In the genomic region with DNA sequence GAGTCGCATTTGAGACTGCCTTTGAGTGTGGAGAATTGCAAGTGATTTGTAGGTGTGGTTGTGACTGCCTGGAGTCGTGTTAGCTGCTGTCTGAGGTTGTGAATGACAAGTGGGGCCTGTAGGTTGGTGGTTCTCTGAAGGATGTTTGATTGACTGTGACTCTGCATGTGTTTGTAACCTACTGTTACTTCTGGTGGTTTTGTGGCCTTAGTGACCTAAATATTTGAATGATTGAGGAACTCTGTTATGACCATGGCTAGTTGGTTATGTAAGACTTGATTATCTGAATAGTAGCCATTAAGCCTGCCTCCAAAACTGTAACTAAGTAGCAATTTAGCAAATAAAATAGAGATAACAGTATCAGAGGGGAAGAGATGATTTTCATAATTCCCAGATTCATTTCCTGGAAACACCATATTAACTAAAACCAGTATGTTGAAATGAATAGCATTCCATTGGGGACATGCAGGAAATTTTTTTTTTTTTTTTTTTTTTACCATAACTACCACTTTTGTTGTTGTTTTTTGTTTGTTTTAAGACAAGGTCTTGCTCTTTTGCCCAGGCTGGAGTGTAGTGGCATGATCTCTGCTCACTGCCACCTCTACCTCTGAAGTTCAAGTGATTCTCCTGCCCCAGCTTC, we compare ENCODE assay signal across 7 cellular contexts. TPM values are rescaled to one million over a fixed set of nuclear protein-coding genes. Genes with fewer than 3 reads are reported as not detected.
A peak's percentile ranks its signal among the peaks of the same experiment; 100 is the strongest.
DNase-seq lines count a peak whose midpoint lies in the region; ATAC-seq and TF ChIP-seq lines count a peak whose summit lies in the region.

No MANE protein-coding gene starts in this region.

- dilution Hi-C loops in IMR-90 (cut with HindIII; ENCODE audit: low sequenced_read_pairs, unreplicated experiment), result no loop called here

- no peak for TF ChIP-seq CTCF in IMR-90 (conservative IDR thresholded peaks at IDR 0.05; ENCODE audit: low read depth, low read length)

- H3K4me1 ChIP-seq in IMR-90 (ENCODE audit: control insufficient read depth, insufficient read depth, low read length), result no peaks in the 10 kb centered on the region
- peaks cover 12% of the 10 kb centered on the region for H3K4me1 ChIP-seq in mononuclear cell (ENCODE audit: insufficient read depth, low read length)

- H3K4me3 ChIP-seq in IMR-90 (ENCODE audit: insufficient read depth, low read depth, low read length), result peak overlapping the region; percentile 96
- peak overlapping the region; percentile 59 for H3K4me3 ChIP-seq in mononuclear cell (ENCODE audit: low read length)

- H3K27ac ChIP-seq in IMR-90 (ENCODE audit: insufficient read depth, low read length), result no peak overlapping the region

- H3K9me3 Mint-ChIP-seq in central memory CD8-positive, alpha-beta T cell, result peaks cover under 1% of the 10 kb centered on the region

- H2BK120ac ChIP-seq in IMR-90 (ENCODE audit: low read depth, low read length), result no peak overlapping the region

- peak overlapping the region; percentile 95 for H3K4me2 ChIP-seq in IMR-90 (ENCODE audit: low read depth, low read length)

- H3K36me3 ChIP-seq in IMR-90 (ENCODE audit: control insufficient read depth, insufficient read depth, low read length), result peaks cover 6% of the 10 kb centered on the region; the same call in 1 of the 2 replicates

- peak overlapping the region; percentile 80 for H3K27ac Mint-ChIP-seq in central memory CD8-positive, alpha-beta T cell (ENCODE audit: low read depth)

- BruUV-seq in IMR-90 (replicated peaks; lab: Mats Ljungman, UMichigan), result no TSS peak

- 0 out of 2 replicates have a peak overlapping the region, but pooled peaks have one; percentile 38 for H3K14ac ChIP-seq in IMR-90 (replicated peaks; ENCODE audit: low read depth, low read length)

- ATAC-seq in GM18511 (IDR thresholded peaks at IDR 0.05; ENCODE audit: unreplicated experiment) (peak; percentile 21), IMR-90 (ENCODE audit: low read depth) (peak; percentile 2), GM19463 (IDR thresholded peaks at IDR 0.05; ENCODE audit: unreplicated experiment) (no peak), GM19455 (IDR thresholded peaks at IDR 0.05; ENCODE audit: unreplicated experiment) (no peak)
- peak; percentile 66 for ATAC-seq in central memory CD8-positive, alpha-beta T cell (replicated peaks; ENCODE audit: extremely low read depth, poor library complexity, severe bottlenecking)

- H2AK5ac ChIP-seq in IMR-90 (ENCODE audit: low read depth, low read length), result no peak overlapping the region

- H3K23ac ChIP-seq in IMR-90 (ENCODE audit: low read depth, low read length), result no peak overlapping the region

- peaks cover 27% of the 10 kb centered on the region for H3K36me3 Mint-ChIP-seq in central memory CD8-positive, alpha-beta T cell (ENCODE audit: insufficient read depth)

- peak overlapping the region; percentile 28 for H3K4ac ChIP-seq in IMR-90 (ENCODE audit: low read depth, low read length)

- peaks cover 4% of the 10 kb centered on the region for H3K9me3 ChIP-seq in IMR-90 (ENCODE audit: control insufficient read depth, insufficient read depth, low read length)
- no peaks in the 10 kb centered on the region for H3K9me3 ChIP-seq in mononuclear cell (ENCODE audit: low read depth, low read length)

- DNase-seq in IMR-90 (no peak), activated gamma-delta T cell (lab: John Stamatoyannopoulos, UW) (no peak)
- DNase-seq in central memory CD8-positive, alpha-beta T cell (ENCODE audit: low spot score in 2 of 2), result no peak

- peaks cover 32% of the 10 kb centered on the region for H3K4me1 Mint-ChIP-seq in central memory CD8-positive, alpha-beta T cell

- in situ Hi-C loops in IMR-90 (cut with MboI; ENCODE audit: low sequenced_read_pairs), result no loop called here

- no peak for TF ChIP-seq POLR2A in IMR-90 (IDR thresholded peaks at IDR 0.05; ENCODE audit: low read depth, low read length)

- WGBS in IMR-90 (ENCODE audit: extremely low coverage in 2 of 2, insufficient read length in 1 of 2), 2 experiments, result no CpG with 5 or more reads among the region's 2 CpGs

- no peak overlapping the region for H2BK15ac ChIP-seq in IMR-90 (ENCODE audit: low read depth, low read length)

- CTCF ChIA-PET in IMR-90 (lab: Yijun Ruan, JAX), result interaction anchor here (0.7 kb wide), 1 partner anchor 391 kb away, joined by 4 read pairs; a partner anchor contains a TSS

- H3K18ac ChIP-seq in IMR-90 (ENCODE audit: low read depth, low read length), result no peak overlapping the region

- H3K27me3 Mint-ChIP-seq in central memory CD8-positive, alpha-beta T cell, result no peaks in the 10 kb centered on the region

- peak overlapping the region; percentile 79 for H3K9ac ChIP-seq in IMR-90 (ENCODE audit: low read depth, low read length)

- H4K5ac ChIP-seq in IMR-90 (ENCODE audit: low read depth, low read length), result peak overlapping the region; percentile 25

- no peak overlapping the region for H4K91ac ChIP-seq in IMR-90 (ENCODE audit: insufficient read depth, low read depth, low read length)

- no peak overlapping the region for H2AK9ac ChIP-seq in IMR-90 (replicated peaks; ENCODE audit: low read depth, low read length, poor library complexity)

- no peak for TF ChIP-seq RAD21 in IMR-90 (IDR thresholded peaks at IDR 0.05; ENCODE audit: low read length)

- H3K4me3 Mint-ChIP-seq in central memory CD8-positive, alpha-beta T cell, result peak overlapping the region; percentile 84

- H4K8ac ChIP-seq in IMR-90 (ENCODE audit: low read depth in 2 of 2, low read length in 2 of 2), result peak overlapping the region; percentile 49 to 65; a peak in 2 of 4 replicates

- H3K79me1 ChIP-seq in IMR-90 (ENCODE audit: low read depth in 1 of 2, low read length in 2 of 2), result peaks cover 4 to 11% of the 10 kb centered on the region in 2 experiments; a peak in 3 of 4 replicates

- no peak overlapping the region for H3K56ac ChIP-seq in IMR-90 (ENCODE audit: extremely low read depth, insufficient read depth, low read length)

- peak overlapping the region; percentile 99 for H2AFZ ChIP-seq in IMR-90 (replicated peaks; ENCODE audit: low read length, poor library complexity)

- no peak overlapping the region for H2BK5ac ChIP-seq in IMR-90 (ENCODE audit: low read depth, low read length, poor library complexity, severe bottlenecking)

- POLR2A ChIA-PET in IMR-90 (lab: Charles Lee; ENCODE audit: unreplicated experiment), result interaction anchor here (0.7 kb wide), 1 partner anchor 11 kb away, joined by 3 read pairs; no protein-coding TSS in a partner anchor

- intact Hi-C loops in IMR-90 (cut with micrococcal nuclease), result loop anchor here (2.0 kb wide), 1 partner anchor 33 kb away; a partner anchor contains a TSS

- H3K27me3 ChIP-seq in IMR-90 (ENCODE audit: control insufficient read depth, insufficient read depth, low read length) (no peaks in the 10 kb centered on the region), mononuclear cell (ENCODE audit: insufficient read depth, low read length) (no peaks in the 10 kb centered on the region)

- H4K20me1 ChIP-seq in IMR-90 (ENCODE audit: insufficient read depth, low read length), result no peaks in the 10 kb centered on the region

- no peaks in the 10 kb centered on the region for H3K9me1 ChIP-seq in IMR-90 (ENCODE audit: insufficient read depth, low read length)

- H2BK20ac ChIP-seq in IMR-90 (ENCODE audit: low read depth, low read length), result no peak overlapping the region

TF ChIP-seq in IMR-90, 13 proteins besides CTCF, POLR2A, EP300 and RAD21:
- TF ChIP-seq CEBPB (IDR thresholded peaks at IDR 0.05; ENCODE audit: low read depth, low read length), result no peak
- TF ChIP-seq BHLHE40 (IDR thresholded peaks at IDR 0.05; ENCODE audit: low read depth, low read length), result no peak
- TF ChIP-seq CHD1 (IDR thresholded peaks at IDR 0.05; ENCODE audit: low read depth, low read length), result no peak
- TF ChIP-seq NFE2L2 (IDR thresholded peaks at IDR 0.05; ENCODE audit: low read depth, low read length), result no peak
- TF ChIP-seq, protein P1, sequence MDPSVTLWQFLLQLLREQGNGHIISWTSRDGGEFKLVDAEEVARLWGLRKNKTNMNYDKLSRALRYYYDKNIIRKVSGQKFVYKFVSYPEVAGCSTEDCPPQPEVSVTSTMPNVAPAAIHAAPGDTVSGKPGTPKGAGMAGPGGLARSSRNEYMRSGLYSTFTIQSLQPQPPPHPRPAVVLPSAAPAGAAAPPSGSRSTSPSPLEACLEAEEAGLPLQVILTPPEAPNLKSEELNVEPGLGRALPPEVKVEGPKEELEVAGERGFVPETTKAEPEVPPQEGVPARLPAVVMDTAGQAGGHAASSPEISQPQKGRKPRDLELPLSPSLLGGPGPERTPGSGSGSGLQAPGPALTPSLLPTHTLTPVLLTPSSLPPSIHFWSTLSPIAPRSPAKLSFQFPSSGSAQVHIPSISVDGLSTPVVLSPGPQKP (IDR thresholded peaks at IDR 0.05; ENCODE audit: borderline replicate concordance, low read depth, low read length), result no peak
- TF ChIP-seq SMC3 (IDR thresholded peaks at IDR 0.05; ENCODE audit: low read depth, low read length), result no peak
- no peak for TF ChIP-seq FOS (IDR thresholded peaks at IDR 0.05; ENCODE audit: low read depth, low read length)
- TF ChIP-seq MXI1 (IDR thresholded peaks at IDR 0.05; ENCODE audit: borderline replicate concordance, low read depth, low read length), result no peak
- TF ChIP-seq, protein P2, sequence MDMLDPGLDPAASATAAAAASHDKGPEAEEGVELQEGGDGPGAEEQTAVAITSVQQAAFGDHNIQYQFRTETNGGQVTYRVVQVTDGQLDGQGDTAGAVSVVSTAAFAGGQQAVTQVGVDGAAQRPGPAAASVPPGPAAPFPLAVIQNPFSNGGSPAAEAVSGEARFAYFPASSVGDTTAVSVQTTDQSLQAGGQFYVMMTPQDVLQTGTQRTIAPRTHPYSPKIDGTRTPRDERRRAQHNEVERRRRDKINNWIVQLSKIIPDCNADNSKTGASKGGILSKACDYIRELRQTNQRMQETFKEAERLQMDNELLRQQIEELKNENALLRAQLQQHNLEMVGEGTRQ (IDR thresholded peaks at IDR 0.05; ENCODE audit: low read depth, low read length), result no peak
- TF ChIP-seq MAZ (IDR thresholded peaks at IDR 0.05; ENCODE audit: borderline replicate concordance, low read depth, low read length), result no peak
- TF ChIP-seq RFX5 (IDR thresholded peaks at IDR 0.05; ENCODE audit: low read depth, low read length), result no peak
- no peak for TF ChIP-seq RCOR1 (IDR thresholded peaks at IDR 0.05; ENCODE audit: insufficient replicate concordance, low read length)
- TF ChIP-seq MAFK (IDR thresholded peaks at IDR 0.05; ENCODE audit: low read depth, low read length), result no peak

RNA-seq across cellular contexts. Expression of a gene that starts 0.8 kb away (rescaled TPM):
- total RNA-seq in IMR-90 (2012; rRNA removed) (1.9 and 4.5 TPM in 2 replicates), mononuclear cell (5.5 TPM)
- 0.59 and 0.80 TPM in 2 replicates for polyA plus RNA-seq in IMR-90 (2012; rRNA removed)
- 0.30 and 0.46 TPM in 2 replicates for polyA plus RNA-seq in IMR-90 (2012; cell fraction: cytosol; rRNA removed)
- 1.1 and 3.6 TPM in 2 replicates for polyA plus RNA-seq in IMR-90 (2012; cell fraction: nucleus; rRNA removed; ENCODE audit: low replicate concordance)

RNA-seq across cellular contexts. Expression of a gene that starts 32.9 kb away (rescaled TPM):
- total RNA-seq in IMR-90 (2012; rRNA removed) (6.8 and 8.6 TPM in 2 replicates), mononuclear cell (23.6 TPM)
- 2.4 and 2.7 TPM in 2 replicates for polyA plus RNA-seq in IMR-90 (2012; rRNA removed)
- 0.44 and 1.0 TPM in 2 replicates for polyA plus RNA-seq in IMR-90 (2012; cell fraction: cytosol; rRNA removed)
- 3.1 and 7.6 TPM in 2 replicates for polyA plus RNA-seq in IMR-90 (2012; cell fraction: nucleus; rRNA removed; ENCODE audit: low replicate concordance)

Comparison
In these comparisons a context has a peak if more than half of its experiments do, and no peak if none do; other contexts are left out.
1. ATAC-seq: peak in GM18511 (single experiment), IMR-90 (single experiment) and central memory CD8-positive, alpha-beta T cell (single experiment); none in GM19463 (single experiment) and GM19455 (single experiment).